In genomic region chr4:128558896-128559669, GRCh38 we compare ENCODE assay signal across 12 cellular contexts.
A peak's percentile ranks its signal among the peaks of the same experiment; 100 is the strongest.
DNase-seq lines count a peak whose midpoint lies in the region; ATAC-seq, FAIRE-seq and TF ChIP-seq lines count a peak whose summit lies in the region.
"Had no signal": no experiment of that assay in that cellular context is flagged by ENCODE, and none has a peak within 500 bp of the region (broad histone marks: within the 10 kb centered on the region; RNA-seq: fewer than 3 reads in every experiment).

No MANE protein-coding gene starts in this region.

- ATAC-seq in GM18861 (IDR thresholded peaks at IDR 0.05; ENCODE audit: unreplicated experiment): no peak

- H3K9me3 ChIP-seq in H1 (ENCODE audit: insufficient read depth in 2 of 2, low read depth in 1 of 2, low read length in 1 of 2): no peaks in the 10 kb centered on the region
- no peaks in the 10 kb centered on the region for H3K9me3 ChIP-seq in uterus
- H3K9me3 ChIP-seq: testis had no signal

- no peak for TF ChIP-seq RAD21 in H1 (IDR thresholded peaks at IDR 0.05 in 1 of 2, conservative IDR thresholded peaks at IDR 0.05 in 1 of 2; ENCODE audit: low read depth in 2 of 2, low read length in 2 of 2)

- H4K91ac ChIP-seq in H1 (replicated peaks; ENCODE audit: insufficient read length, low read length): no peak overlapping the region

- H2BK12ac ChIP-seq in H1 (ENCODE audit: low read depth, low read length): no peak overlapping the region

- peak; percentile 2 for DNase-seq in NCI-H82 (lab: John Stamatoyannopoulos, UW)
- no peak for DNase-seq in NCI-H82 treated with DMSO at 0.1 percent for 48 hours (lab: John Stamatoyannopoulos, UW; ENCODE audit: unreplicated experiment)
- no peak for DNase-seq in H1 (ENCODE audit: low read depth in 1 of 2, low spot score in 2 of 2)
- DNase-seq in mucosa of gallbladder (ENCODE audit: low spot score): peak; percentile 29
- peak; percentile 37 to 53 for DNase-seq in uterus
- no peak for DNase-seq in activated T-cell treated with anti-CD3 and anti-CD28 coated beads for 4 hours
- DNase-seq in CD14-positive monocyte (ENCODE audit: low spot score): no peak
- DNase-seq: kidney, NCI-H2171, T-helper 9 cell, testis had no signal

- no peaks in the 10 kb centered on the region for H3K27me3 ChIP-seq in H1 (replicated peaks in 1 of 4; ENCODE audit: control insufficient read depth in 3 of 4, extremely low read depth in 1 of 4, insufficient read depth in 3 of 4, low read length in 3 of 4)
- H3K27me3 ChIP-seq in uterus: no peaks in the 10 kb centered on the region
- H3K27me3 ChIP-seq: testis had no signal

- H3K4me1 ChIP-seq in H1 (replicated peaks in 1 of 4; ENCODE audit: control insufficient read depth in 3 of 4, insufficient read depth in 4 of 4, low read length in 3 of 4) (no peaks in the 10 kb centered on the region; a peak in 1 of 7 replicates), uterus (peaks cover 0 to 5% of the 10 kb centered on the region in 2 donors)

- H3K4ac ChIP-seq in H1 (replicated peaks; ENCODE audit: insufficient read length, low read depth, low read length): no peak overlapping the region

- H3K9me3 Mint-ChIP-seq in CD14-positive monocyte: no peaks in the 10 kb centered on the region

- H3K79me1 ChIP-seq in H1 (ENCODE audit: low read depth, low read length): no peaks in the 10 kb centered on the region

- no peak for TF ChIP-seq POLR2A in H1 (IDR thresholded peaks at IDR 0.05; ENCODE audit: control extremely low read depth in 1 of 2, low read depth in 2 of 2, low read length in 2 of 2)
- TF ChIP-seq POLR2A in uterus (IDR thresholded peaks at IDR 0.05): no peak

- H3K36me3 Mint-ChIP-seq in CD14-positive monocyte: no peaks in the 10 kb centered on the region

- no peak overlapping the region for H3K14ac ChIP-seq in H1 (ENCODE audit: insufficient read length)

- CTCF ChIA-PET in H1 (lab: Charles Lee; ENCODE audit: partially characterized antibody): interaction anchor here (0.6 to 2.4 kb wide), 6 partner anchors 15 to 367 kb away, joined by 3 to 6 read pairs (median 4); no protein-coding TSS in a partner anchor

- H3K4me1 Mint-ChIP-seq in CD14-positive monocyte: peaks cover 21% of the 10 kb centered on the region

- H2BK5ac ChIP-seq in H1 (ENCODE audit: low read depth, low read length): no peak overlapping the region

- no peaks in the 10 kb centered on the region; the same call in 1 of the 2 replicates for H3K23me2 ChIP-seq in H1 (ENCODE audit: low read depth, low read length)

- no peak for TF ChIP-seq EP300 in H1 (IDR thresholded peaks at IDR 0.05; ENCODE audit: borderline replicate concordance in 1 of 2, low read depth in 2 of 2, low read length in 2 of 2)

- intact Hi-C loops in uterus (cut with DNase I; ENCODE audit: low total_unique reads) (no loop called here), CD14-positive monocyte (cut with micrococcal nuclease) (loop anchor here in 1 of 2 donors (10.0 kb wide), 2 partner anchors 246 to 536 kb away; partner anchors contain the start of genes C4orf33, JADE1 and SCLT1)

- H3K36me3 ChIP-seq in H1 (ENCODE audit: control insufficient read depth in 2 of 4, insufficient read depth in 4 of 4, low read length in 3 of 4) (no peaks in the 10 kb centered on the region), uterus (no peaks in the 10 kb centered on the region)

- peaks cover 0 to 3% (median 3%) of the 10 kb centered on the region in 3 donors for H3K27me3 Mint-ChIP-seq in CD14-positive monocyte (ENCODE audit: low read depth in 3 of 3)

- H3K4me3 Mint-ChIP-seq in CD14-positive monocyte: peak overlapping the region in 1 of 2 donors; percentile 63

- H3K4me3 ChIP-seq in H1 (ENCODE audit: extremely low read depth in 1 of 4, insufficient read depth in 2 of 4, low read depth in 3 of 4, low read length in 4 of 4) (no peak overlapping the region), uterus (no peak overlapping the region)
- H3K4me3 ChIP-seq: testis had no signal

- H4K20me1 ChIP-seq in H1 (replicated peaks in 1 of 2; ENCODE audit: control insufficient read depth in 1 of 2, insufficient read depth in 2 of 2, low read length in 2 of 2): no peaks in the 10 kb centered on the region

- H2AK5ac ChIP-seq in H1 (ENCODE audit: low read depth, low read length): no peak overlapping the region

- H3K27ac Mint-ChIP-seq in CD14-positive monocyte: peak overlapping the region in 3 of 7 donors; percentile 0 to 34 (median 21)

- no peak overlapping the region for H3K23ac ChIP-seq in H1 (ENCODE audit: insufficient read length)

- no peak overlapping the region for H4K5ac ChIP-seq in H1 (ENCODE audit: insufficient read length, low read depth, low read length)

- FAIRE-seq in H1 (lab: Jason Lieb, UNC): no peak
- FAIRE-seq: kidney had no signal

- 0 out of 2 replicates have a peak overlapping the region, but pooled peaks have one; percentile 9 for H2AFZ ChIP-seq in H1 (ENCODE audit: low read length)

- H2BK120ac ChIP-seq in H1 (replicated peaks; ENCODE audit: low read depth, low read length): no peak overlapping the region

- H3K79me2 ChIP-seq in H1 (ENCODE audit: control insufficient read depth in 1 of 2, insufficient read depth in 2 of 2, low read length in 2 of 2): no peaks in the 10 kb centered on the region

- no peak overlapping the region for H3K18ac ChIP-seq in H1 (ENCODE audit: extremely low read depth, low read length)

- no peak overlapping the region for H4K8ac ChIP-seq in H1 (ENCODE audit: extremely low read depth, insufficient read depth, low read length)

- 90% methylated on average over 8 of the region's 8 CpGs; no CpG with 5 or more reads in 1 of the 2 experiments for WGBS in H1 (ENCODE audit: extremely low coverage in 1 of 2, insufficient coverage in 1 of 2, insufficient read length in 1 of 2, insufficient replicate concordance in 2 of 2, low coverage in 1 of 2, low lambda C conversion rate in 2 of 2, missing lambda C conversion rate in 1 of 2), 2 experiments

- H2BK20ac ChIP-seq in H1 (ENCODE audit: low read length): no peak overlapping the region

- POLR2A ChIA-PET in H1 (lab: Charles Lee; ENCODE audit: partially characterized antibody): interaction anchor here (1.5 kb wide), 1 partner anchor 260 kb away, joined by 3 read pairs; no protein-coding TSS in a partner anchor

- no peak overlapping the region for H3K9ac ChIP-seq in H1 (replicated peaks in 1 of 4; ENCODE audit: extremely low read depth in 1 of 4, low read depth in 3 of 4, low read length in 3 of 4)

- no peak overlapping the region for H3K56ac ChIP-seq in H1 (replicated peaks; ENCODE audit: insufficient read length, low read depth, low read length)

- no peak for TF ChIP-seq CTCF in H1 (IDR thresholded peaks at IDR 0.05; ENCODE audit: control extremely low read depth in 1 of 3, insufficient read depth in 1 of 3, low read depth in 1 of 3, low read length in 3 of 3)
- no peak for TF ChIP-seq CTCF in uterus (IDR thresholded peaks at IDR 0.05)
- TF ChIP-seq CTCF in CD14-positive monocyte (IDR thresholded peaks at IDR 0.05): no peak

- no peak overlapping the region for H3K4me2 ChIP-seq in H1 (ENCODE audit: insufficient read depth in 1 of 2, low read depth in 2 of 2, low read length in 2 of 2)

- H2BK15ac ChIP-seq in H1 (ENCODE audit: low read length): no peak overlapping the region; the same call in 1 of the 2 replicates

- no peak overlapping the region for H3K27ac ChIP-seq in H1 (ENCODE audit: low read depth, low read length)
- peak overlapping the region; percentile 62 to 77 for H3K27ac ChIP-seq in uterus
- H3K27ac ChIP-seq: testis had no signal

TF ChIP-seq in H1, 55 proteins besides CTCF, POLR2A, EP300 and RAD21:
- TF ChIP-seq ATF2 (IDR thresholded peaks at IDR 0.05; ENCODE audit: low read length) (no peak), BRCA1 (IDR thresholded peaks at IDR 0.05; ENCODE audit: low read depth, low read length) (no peak), CTBP2 (IDR thresholded peaks at IDR 0.05; ENCODE audit: borderline replicate concordance, insufficient read depth, insufficient read length, low read length) (no peak), CHD1 (IDR thresholded peaks at IDR 0.05; ENCODE audit: low read depth, low read length) (no peak), CBX5 (IDR thresholded peaks at IDR 0.05; ENCODE audit: low read depth, low read length) (no peak), RFX5 (IDR thresholded peaks at IDR 0.05; ENCODE audit: borderline replicate concordance, low read depth, low read length) (no peak), FOSL1 (IDR thresholded peaks at IDR 0.05; ENCODE audit: insufficient read depth, low read depth, low read length) (no peak), CEBPB (IDR thresholded peaks at IDR 0.05; ENCODE audit: low read depth, low read length) (no peak), TAF7 (optimal IDR thresholded peaks at IDR 0.05; ENCODE audit: borderline replicate concordance, low read depth, low read length) (no peak), POLR2AphosphoS5 (IDR thresholded peaks at IDR 0.05; ENCODE audit: low read depth, low read length) (no peak), ASH2L (IDR thresholded peaks at IDR 0.05; ENCODE audit: low read length) (no peak), CBX8 (IDR thresholded peaks at IDR 0.05; ENCODE audit: borderline replicate concordance, low read depth, low read length) (no peak), MAFK (IDR thresholded peaks at IDR 0.05; ENCODE audit: low read depth, low read length) (no peak), HDAC6 (IDR thresholded peaks at IDR 0.05; ENCODE audit: low read depth, low read length) (no peak), GABPA (IDR thresholded peaks at IDR 0.05; ENCODE audit: borderline replicate concordance, insufficient read depth, low read length) (no peak), RXRA (IDR thresholded peaks at IDR 0.05; ENCODE audit: insufficient read depth, low read depth, low read length) (no peak)

Comparison
In these comparisons a context has a peak if more than half of its experiments do, and no peak if none do; other contexts are left out.
1. DNase-seq: peak in NCI-H82 (single experiment), mucosa of gallbladder (single experiment) and uterus (2 of 2); none in NCI-H82 treated with DMSO at 0.1 percent for 48 hours (single experiment), H1 (0 of 2), activated T-cell treated with anti-CD3 and anti-CD28 coated beads for 4 hours (single experiment) and CD14-positive monocyte (single experiment).